Comparison of ENCODE assay signal across 9 cellular contexts in the genomic region with DNA sequence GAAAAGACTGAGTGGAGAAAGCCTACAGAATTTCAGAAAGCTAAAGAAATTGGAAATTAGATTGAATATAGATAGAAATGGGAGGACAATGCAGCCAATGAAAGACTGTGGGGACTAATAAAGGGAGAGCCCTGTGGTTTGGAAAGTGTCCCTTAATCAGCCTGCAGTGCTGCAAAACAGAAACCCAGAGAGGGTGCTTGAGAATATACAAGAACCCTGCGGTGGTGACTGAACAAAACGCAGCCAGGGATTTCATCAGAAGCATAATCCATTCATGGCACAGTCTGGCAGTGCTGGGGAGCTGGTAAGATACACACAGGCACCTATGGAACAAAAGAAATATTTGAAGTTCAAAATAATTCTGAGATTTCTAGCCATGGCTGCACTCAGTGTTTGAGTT.
DNase-seq lines count a peak whose midpoint lies in the region; ATAC-seq lines count a peak whose summit lies in the region.
"Had no signal": no experiment of that assay in that cellular context is flagged by ENCODE, and none has a peak within 500 bp of the region (broad histone marks: within the 10 kb centered on the region; RNA-seq: fewer than 3 reads in every experiment).

No MANE protein-coding gene starts in this region.

- H3K36me3 Mint-ChIP-seq in stimulated activated effector memory CD8-positive, alpha-beta T cell treated with anti-CD3 and anti-CD28 coated beads, Interleukin-12 subunit alpha, Interleukin-12 subunit beta, amount 100 ng/mL, for 72 hours = peaks cover 5% of the 10 kb centered on the region

- H3K4me3 Mint-ChIP-seq in stimulated activated effector memory CD8-positive, alpha-beta T cell treated with anti-CD3 and anti-CD28 coated beads, Interleukin-12 subunit alpha, Interleukin-12 subunit beta, amount 100 ng/mL, for 72 hours = no peak overlapping the region
- H3K4me3 Mint-ChIP-seq: B cell had no signal

- peak overlapping the region; percentile 37 for H3K27ac Mint-ChIP-seq in stimulated activated effector memory CD8-positive, alpha-beta T cell treated with anti-CD3 and anti-CD28 coated beads, Interleukin-12 subunit alpha, Interleukin-12 subunit beta, amount 100 ng/mL, for 72 hours
- H3K27ac Mint-ChIP-seq: B cell had no signal

- H3K9me3 Mint-ChIP-seq in stimulated activated effector memory CD8-positive, alpha-beta T cell treated with anti-CD3 and anti-CD28 coated beads, Interleukin-12 subunit alpha, Interleukin-12 subunit beta, amount 100 ng/mL, for 72 hours = no peaks in the 10 kb centered on the region

- peaks cover 15% of the 10 kb centered on the region for H3K4me1 Mint-ChIP-seq in stimulated activated effector memory CD8-positive, alpha-beta T cell treated with anti-CD3 and anti-CD28 coated beads, Interleukin-12 subunit alpha, Interleukin-12 subunit beta, amount 100 ng/mL, for 72 hours
- H3K4me1 Mint-ChIP-seq: B cell had no signal

- peak; percentile 48 for DNase-seq in activated CD4-positive, alpha-beta T cell treated with anti-CD3 and anti-CD28 coated beads for 48 hours
- DNase-seq in activated CD4-positive, alpha-beta T cell treated with anti-CD3 and anti-CD28 coated beads, Interleukin-2, amount 50 U/mL, for 1 hour = no peak
- DNase-seq in NCI-H524 treated with DMSO at 0.1 percent for 48 hours (lab: John Stamatoyannopoulos, UW) = peak; percentile 47
- DNase-seq in stimulated activated effector memory CD8-positive, alpha-beta T cell treated with anti-CD3 and anti-CD28 coated beads, Interleukin-12 subunit alpha, Interleukin-12 subunit beta, amount 100 ng/mL, for 72 hours (ENCODE audit: low spot score in 2 of 2) = no peak
- no peak for DNase-seq in T1000 (lab: John Stamatoyannopoulos, UW)
- no peak for DNase-seq in islet precursor cell

- peak; percentile 56 for ATAC-seq in stimulated activated effector memory CD8-positive, alpha-beta T cell treated with anti-CD3 and anti-CD28 coated beads, Interleukin-12 subunit alpha, Interleukin-12 subunit beta, amount 100 ng/mL, for 72 hours
- no peak for ATAC-seq in GM21576 (IDR thresholded peaks at IDR 0.05; ENCODE audit: unreplicated experiment)

- H3K27ac ChIP-seq in cingulate gyrus (ENCODE audit: low read depth, low read length) = peak overlapping the region; percentile 76

Comparison
In these comparisons a context has a peak if more than half of its experiments do, and no peak if none do; other contexts are left out.
1. DNase-seq: peak in activated CD4-positive, alpha-beta T cell treated with anti-CD3 and anti-CD28 coated beads for 48 hours (single experiment) and NCI-H524 treated with DMSO at 0.1 percent for 48 hours (single experiment); none in activated CD4-positive, alpha-beta T cell treated with anti-CD3 and anti-CD28 coated beads, Interleukin-2, amount 50 U/mL, for 1 hour (single experiment), stimulated activated effector memory CD8-positive, alpha-beta T cell treated with anti-CD3 and anti-CD28 coated beads, Interleukin-12 subunit alpha, Interleukin-12 subunit beta, amount 100 ng/mL, for 72 hours (0 of 2), T1000 (single experiment) and islet precursor cell (single experiment).